1 cellular context compared by ENCODE assay signal in the genomic region with DNA sequence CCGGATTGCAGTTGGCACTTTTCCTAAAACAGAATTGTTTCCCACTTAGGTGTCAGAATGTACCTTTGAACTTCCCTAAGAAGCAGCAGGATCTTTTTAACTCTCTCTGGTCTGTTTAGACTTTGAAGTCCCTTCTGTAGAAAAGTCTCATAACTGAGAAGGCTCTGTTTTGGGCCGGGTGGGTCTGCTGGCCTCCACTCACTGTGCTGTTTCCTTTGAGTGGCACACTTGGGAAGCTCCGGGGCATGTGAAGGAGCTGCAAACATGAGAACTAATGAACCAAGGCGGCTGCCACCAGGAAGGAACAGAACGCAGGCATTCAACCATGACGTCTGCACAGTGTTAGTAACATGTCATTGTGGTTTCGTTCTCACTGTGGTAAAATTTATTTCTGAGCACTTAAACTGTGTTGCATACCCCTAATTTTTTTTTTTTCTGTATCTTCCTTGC.
TF ChIP-seq lines count a peak whose summit lies in the region.

No MANE protein-coding gene starts in this region.

TF ChIP-seq in K562, 482 proteins besides CTCF, POLR2A, EP300 and RAD21:
- TF ChIP-seq KLF16 (IDR thresholded peaks at IDR 0.05) = no peak
- TF ChIP-seq ZNF175 (CRISPR knock-in tag; IDR thresholded peaks at IDR 0.05; ENCODE audit: low read depth) = no peak
- no peak for TF ChIP-seq ZNF696 (CRISPR knock-in tag; conservative IDR thresholded peaks at IDR 0.05)
- TF ChIP-seq TGIF2 (CRISPR knock-in tag; IDR thresholded peaks at IDR 0.05) = no peak
- TF ChIP-seq CHD1 (IDR thresholded peaks at IDR 0.05; ENCODE audit: low read length) = no peak
- peak; percentile 72 for TF ChIP-seq CREM (IDR thresholded peaks at IDR 0.05; ENCODE audit: low read depth)
- TF ChIP-seq ATF1 (CRISPR knock-in tag; IDR thresholded peaks at IDR 0.05) = no peak
- TF ChIP-seq ATF1 (tag; IDR thresholded peaks at IDR 0.05) = peak; percentile 38; the same call in 1 of the 2 replicates
- no peak for TF ChIP-seq SLC30A9 (CRISPR knock-in tag; IDR thresholded peaks at IDR 0.05)
- TF ChIP-seq, protein P1, sequence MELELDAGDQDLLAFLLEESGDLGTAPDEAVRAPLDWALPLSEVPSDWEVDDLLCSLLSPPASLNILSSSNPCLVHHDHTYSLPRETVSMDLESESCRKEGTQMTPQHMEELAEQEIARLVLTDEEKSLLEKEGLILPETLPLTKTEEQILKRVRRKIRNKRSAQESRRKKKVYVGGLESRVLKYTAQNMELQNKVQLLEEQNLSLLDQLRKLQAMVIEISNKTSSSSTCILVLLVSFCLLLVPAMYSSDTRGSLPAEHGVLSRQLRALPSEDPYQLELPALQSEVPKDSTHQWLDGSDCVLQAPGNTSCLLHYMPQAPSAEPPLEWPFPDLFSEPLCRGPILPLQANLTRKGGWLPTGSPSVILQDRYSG (tag; conservative IDR thresholded peaks at IDR 0.05; ENCODE audit: low read depth) = no peak
- TF ChIP-seq, protein P2, sequence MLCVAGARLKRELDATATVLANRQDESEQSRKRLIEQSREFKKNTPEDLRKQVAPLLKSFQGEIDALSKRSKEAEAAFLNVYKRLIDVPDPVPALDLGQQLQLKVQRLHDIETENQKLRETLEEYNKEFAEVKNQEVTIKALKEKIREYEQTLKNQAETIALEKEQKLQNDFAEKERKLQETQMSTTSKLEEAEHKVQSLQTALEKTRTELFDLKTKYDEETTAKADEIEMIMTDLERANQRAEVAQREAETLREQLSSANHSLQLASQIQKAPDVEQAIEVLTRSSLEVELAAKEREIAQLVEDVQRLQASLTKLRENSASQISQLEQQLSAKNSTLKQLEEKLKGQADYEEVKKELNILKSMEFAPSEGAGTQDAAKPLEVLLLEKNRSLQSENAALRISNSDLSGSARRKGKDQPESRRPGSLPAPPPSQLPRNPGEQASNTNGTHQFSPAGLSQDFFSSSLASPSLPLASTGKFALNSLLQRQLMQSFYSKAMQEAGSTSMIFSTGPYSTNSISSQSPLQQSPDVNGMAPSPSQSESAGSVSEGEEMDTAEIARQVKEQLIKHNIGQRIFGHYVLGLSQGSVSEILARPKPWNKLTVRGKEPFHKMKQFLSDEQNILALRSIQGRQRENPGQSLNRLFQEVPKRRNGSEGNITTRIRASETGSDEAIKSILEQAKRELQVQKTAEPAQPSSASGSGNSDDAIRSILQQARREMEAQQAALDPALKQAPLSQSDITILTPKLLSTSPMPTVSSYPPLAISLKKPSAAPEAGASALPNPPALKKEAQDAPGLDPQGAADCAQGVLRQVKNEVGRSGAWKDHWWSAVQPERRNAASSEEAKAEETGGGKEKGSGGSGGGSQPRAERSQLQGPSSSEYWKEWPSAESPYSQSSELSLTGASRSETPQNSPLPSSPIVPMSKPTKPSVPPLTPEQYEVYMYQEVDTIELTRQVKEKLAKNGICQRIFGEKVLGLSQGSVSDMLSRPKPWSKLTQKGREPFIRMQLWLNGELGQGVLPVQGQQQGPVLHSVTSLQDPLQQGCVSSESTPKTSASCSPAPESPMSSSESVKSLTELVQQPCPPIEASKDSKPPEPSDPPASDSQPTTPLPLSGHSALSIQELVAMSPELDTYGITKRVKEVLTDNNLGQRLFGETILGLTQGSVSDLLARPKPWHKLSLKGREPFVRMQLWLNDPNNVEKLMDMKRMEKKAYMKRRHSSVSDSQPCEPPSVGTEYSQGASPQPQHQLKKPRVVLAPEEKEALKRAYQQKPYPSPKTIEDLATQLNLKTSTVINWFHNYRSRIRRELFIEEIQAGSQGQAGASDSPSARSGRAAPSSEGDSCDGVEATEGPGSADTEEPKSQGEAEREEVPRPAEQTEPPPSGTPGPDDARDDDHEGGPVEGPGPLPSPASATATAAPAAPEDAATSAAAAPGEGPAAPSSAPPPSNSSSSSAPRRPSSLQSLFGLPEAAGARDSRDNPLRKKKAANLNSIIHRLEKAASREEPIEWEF (CRISPR knock-in tag; IDR thresholded peaks at IDR 0.05) = peak; percentile 20; the same call in 1 of the 2 replicates
- TF ChIP-seq HEY1 (CRISPR knock-in tag; IDR thresholded peaks at IDR 0.05; ENCODE audit: borderline replicate concordance) = no peak
- TF ChIP-seq RFX7 (CRISPR knock-in tag; IDR thresholded peaks at IDR 0.05) = no peak
- TF ChIP-seq, protein P3, sequence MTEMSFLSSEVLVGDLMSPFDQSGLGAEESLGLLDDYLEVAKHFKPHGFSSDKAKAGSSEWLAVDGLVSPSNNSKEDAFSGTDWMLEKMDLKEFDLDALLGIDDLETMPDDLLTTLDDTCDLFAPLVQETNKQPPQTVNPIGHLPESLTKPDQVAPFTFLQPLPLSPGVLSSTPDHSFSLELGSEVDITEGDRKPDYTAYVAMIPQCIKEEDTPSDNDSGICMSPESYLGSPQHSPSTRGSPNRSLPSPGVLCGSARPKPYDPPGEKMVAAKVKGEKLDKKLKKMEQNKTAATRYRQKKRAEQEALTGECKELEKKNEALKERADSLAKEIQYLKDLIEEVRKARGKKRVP (CRISPR knock-in tag; IDR thresholded peaks at IDR 0.05) = no peak
- TF ChIP-seq, protein P4, sequence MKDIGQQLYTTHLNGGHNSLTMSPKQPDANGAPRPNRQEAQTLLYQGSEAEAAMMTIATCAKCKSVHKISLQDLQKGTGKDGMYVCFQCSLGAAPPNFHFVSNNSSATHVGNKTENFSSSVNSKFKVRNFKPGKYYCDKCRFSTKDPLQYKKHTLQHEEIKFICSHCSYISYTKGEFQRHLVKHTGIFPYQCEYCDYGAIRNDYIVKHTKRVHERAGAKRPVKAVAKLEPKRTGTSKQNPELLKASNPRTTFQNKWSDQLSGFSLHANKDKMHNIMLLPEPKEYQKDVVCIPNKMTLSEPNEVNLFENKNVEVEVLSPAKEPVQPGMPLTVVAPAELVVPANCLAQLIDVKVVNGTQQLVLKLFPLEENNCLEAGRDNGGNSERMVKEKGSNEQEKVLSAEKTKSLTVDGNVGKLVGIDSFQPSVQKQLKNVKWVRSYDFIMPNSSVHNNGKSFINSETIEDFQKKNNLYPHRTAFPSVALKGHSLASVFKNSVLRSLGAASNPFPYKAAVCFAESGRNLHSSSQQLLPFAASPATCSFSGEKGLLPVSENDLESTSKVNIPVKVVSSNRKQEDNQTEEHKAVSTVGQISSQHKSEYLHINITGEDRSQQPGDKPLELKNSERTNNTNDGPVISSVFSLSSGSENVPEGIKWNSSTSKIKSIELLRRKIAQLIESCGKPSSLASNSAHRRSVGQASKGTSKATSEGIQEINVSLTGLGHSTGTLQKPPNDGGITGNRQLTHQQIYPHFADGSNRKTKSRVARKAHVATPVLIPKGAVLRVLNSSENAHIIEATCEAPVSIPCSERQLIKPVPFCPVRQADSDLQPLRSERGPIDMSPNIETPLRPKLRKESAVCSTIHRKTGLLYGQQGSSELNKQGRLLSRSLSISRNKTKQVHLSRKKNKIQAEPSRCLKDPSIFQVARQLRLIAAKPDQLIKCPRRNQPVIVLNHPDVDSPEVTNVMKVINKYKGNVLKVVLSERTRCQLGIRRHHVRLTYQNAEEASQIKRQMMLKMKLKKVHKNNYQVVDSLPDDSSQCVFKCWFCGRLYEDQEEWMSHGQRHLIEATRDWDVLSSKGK (CRISPR knock-in tag; IDR thresholded peaks at IDR 0.05) = no peak
- TF ChIP-seq TBL1XR1 (IDR thresholded peaks at IDR 0.05; ENCODE audit: low read length in 2 of 2) = no peak
- no peak for TF ChIP-seq PHF8 (IDR thresholded peaks at IDR 0.05; ENCODE audit: borderline replicate concordance, low read length)
- TF ChIP-seq RBM22 (IDR thresholded peaks at IDR 0.05; ENCODE audit: low read depth, low read length, poor library complexity, severe bottlenecking) = no peak
- TF ChIP-seq CBX2 (IDR thresholded peaks at IDR 0.05; ENCODE audit: insufficient read depth, low read length, poor library complexity, severe bottlenecking) = peak; percentile 84
- TF ChIP-seq NFXL1 (CRISPR knock-in tag; IDR thresholded peaks at IDR 0.05) = no peak
- no peak for TF ChIP-seq MTF1 (CRISPR knock-in tag; IDR thresholded peaks at IDR 0.05; ENCODE audit: borderline replicate concordance)
- no peak for TF ChIP-seq ZBTB17 (CRISPR knock-in tag; IDR thresholded peaks at IDR 0.05)
- TF ChIP-seq CREB1 (IDR thresholded peaks at IDR 0.05) = peak; percentile 53; the same call in 1 of the 2 replicates
- peak; percentile 48; the same call in 1 of the 2 replicates for TF ChIP-seq CREB1 (CRISPR knock-in tag; IDR thresholded peaks at IDR 0.05)
- TF ChIP-seq, protein P5, sequence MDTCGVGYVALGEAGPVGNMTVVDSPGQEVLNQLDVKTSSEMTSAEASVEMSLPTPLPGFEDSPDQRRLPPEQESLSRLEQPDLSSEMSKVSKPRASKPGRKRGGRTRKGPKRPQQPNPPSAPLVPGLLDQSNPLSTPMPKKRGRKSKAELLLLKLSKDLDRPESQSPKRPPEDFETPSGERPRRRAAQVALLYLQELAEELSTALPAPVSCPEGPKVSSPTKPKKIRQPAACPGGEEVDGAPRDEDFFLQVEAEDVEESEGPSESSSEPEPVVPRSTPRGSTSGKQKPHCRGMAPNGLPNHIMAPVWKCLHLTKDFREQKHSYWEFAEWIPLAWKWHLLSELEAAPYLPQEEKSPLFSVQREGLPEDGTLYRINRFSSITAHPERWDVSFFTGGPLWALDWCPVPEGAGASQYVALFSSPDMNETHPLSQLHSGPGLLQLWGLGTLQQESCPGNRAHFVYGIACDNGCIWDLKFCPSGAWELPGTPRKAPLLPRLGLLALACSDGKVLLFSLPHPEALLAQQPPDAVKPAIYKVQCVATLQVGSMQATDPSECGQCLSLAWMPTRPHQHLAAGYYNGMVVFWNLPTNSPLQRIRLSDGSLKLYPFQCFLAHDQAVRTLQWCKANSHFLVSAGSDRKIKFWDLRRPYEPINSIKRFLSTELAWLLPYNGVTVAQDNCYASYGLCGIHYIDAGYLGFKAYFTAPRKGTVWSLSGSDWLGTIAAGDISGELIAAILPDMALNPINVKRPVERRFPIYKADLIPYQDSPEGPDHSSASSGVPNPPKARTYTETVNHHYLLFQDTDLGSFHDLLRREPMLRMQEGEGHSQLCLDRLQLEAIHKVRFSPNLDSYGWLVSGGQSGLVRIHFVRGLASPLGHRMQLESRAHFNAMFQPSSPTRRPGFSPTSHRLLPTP (IDR thresholded peaks at IDR 0.05; ENCODE audit: borderline replicate concordance, extremely low read depth, insufficient read length) = no peak
- TF ChIP-seq NFRKB (IDR thresholded peaks at IDR 0.05; ENCODE audit: low read depth) = no peak
- no peak for TF ChIP-seq LCOR (CRISPR knock-in tag; IDR thresholded peaks at IDR 0.05)
- 0 out of 2 replicates have a peak, but pooled peaks have one; percentile 20 for TF ChIP-seq ETV1 (tag; conservative IDR thresholded peaks at IDR 0.05; ENCODE audit: low read depth)
- no peak for TF ChIP-seq MYC (IDR thresholded peaks at IDR 0.05; ENCODE audit: low read depth, low read length)
- no peak for TF ChIP-seq MYC (CRISPR knock-in tag; IDR thresholded peaks at IDR 0.05; ENCODE audit: borderline replicate concordance, low read depth)
- TF ChIP-seq KLF13 (tag; IDR thresholded peaks at IDR 0.05; ENCODE audit: borderline replicate concordance, low read depth) = no peak
- TF ChIP-seq ESRRB (CRISPR knock-in tag; IDR thresholded peaks at IDR 0.05; ENCODE audit: borderline replicate concordance) = no peak
- no peak for TF ChIP-seq TAF15 (IDR thresholded peaks at IDR 0.05; ENCODE audit: low read depth, low read length)
